Comparison of ENCODE assay signal across 1 cellular context in the genomic region with DNA sequence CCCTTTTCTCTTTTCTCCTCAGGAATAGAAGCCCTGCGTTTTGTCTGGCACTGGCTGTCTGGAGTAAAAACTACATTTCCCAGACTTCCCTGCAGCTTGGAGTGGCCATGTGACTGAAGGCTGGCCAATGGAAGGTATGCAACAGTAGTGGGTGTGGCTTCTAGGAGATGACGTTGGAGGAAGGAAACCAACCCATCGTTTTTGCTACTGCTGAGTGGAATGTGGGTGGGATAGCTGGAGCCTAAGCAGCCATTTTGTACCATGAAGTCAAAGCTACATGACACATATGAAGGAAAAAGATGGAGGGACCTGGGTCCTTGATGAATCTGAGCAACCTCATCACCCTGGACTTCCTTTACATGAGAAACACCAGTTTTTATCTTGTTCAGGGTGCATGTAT.
TF ChIP-seq lines count a peak whose summit lies in the region.

No MANE protein-coding gene starts in this region.

TF ChIP-seq in endothelial cell of umbilical vein, 7 proteins besides CTCF, POLR2A, EP300 and RAD21:
- TF ChIP-seq FOS (IDR thresholded peaks at IDR 0.05; ENCODE audit: borderline replicate concordance, insufficient read depth, low read length) (no peak), MYC (IDR thresholded peaks at IDR 0.05; ENCODE audit: low read depth, low read length) (no peak), POLR2AphosphoS5 (IDR thresholded peaks at IDR 0.05; ENCODE audit: insufficient read depth, low read depth, low read length) (no peak), JUN (IDR thresholded peaks at IDR 0.05; ENCODE audit: borderline replicate concordance, insufficient read depth, insufficient read length, low read depth) (no peak)
- TF ChIP-seq, protein P1, sequence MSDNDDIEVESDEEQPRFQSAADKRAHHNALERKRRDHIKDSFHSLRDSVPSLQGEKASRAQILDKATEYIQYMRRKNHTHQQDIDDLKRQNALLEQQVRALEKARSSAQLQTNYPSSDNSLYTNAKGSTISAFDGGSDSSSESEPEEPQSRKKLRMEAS (IDR thresholded peaks at IDR 0.05; ENCODE audit: insufficient read depth, insufficient read length), result no peak
